Comparison of ENCODE assay signal across 24 cellular contexts in the genomic region with DNA sequence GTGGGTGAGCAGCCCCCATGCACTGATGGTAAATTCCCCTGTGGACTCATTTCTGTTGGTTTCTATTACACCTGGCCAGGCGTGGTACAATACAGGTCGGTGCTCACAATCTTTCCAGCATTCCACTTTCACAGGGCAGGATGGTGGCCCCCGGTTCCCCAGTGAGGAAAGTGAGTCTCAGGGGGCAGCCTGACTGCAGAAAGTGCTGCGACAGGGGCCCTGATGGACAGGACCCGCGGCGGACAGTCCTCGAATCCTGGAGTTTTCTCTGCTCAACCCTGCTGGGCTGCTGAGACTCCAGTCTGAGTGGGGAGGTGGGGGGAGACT. TPM values are rescaled to one million over a fixed set of nuclear protein-coding genes. Genes with fewer than 3 reads are reported as not detected.
DNase-seq lines count a peak whose midpoint lies in the region; ATAC-seq and TF ChIP-seq lines count a peak whose summit lies in the region.
"Had no signal": no experiment of that assay in that cellular context is flagged by ENCODE, and none has a peak within 500 bp of the region (broad histone marks: within the 10 kb centered on the region; RNA-seq: fewer than 3 reads in every experiment).

No MANE protein-coding gene starts in this region.

- peaks cover 0 to 72% (median 21%) of the 10 kb centered on the region in 7 donors for H3K27me3 ChIP-seq in spleen (replicated peaks in 1 of 7)

- DNase-seq in activated effector memory CD4-positive, alpha-beta T cell treated with anti-CD3 and anti-CD28 coated beads, Interleukin-2, amount 50 U/mL, for 16 hours: peak; percentile 56
- DNase-seq in activated effector memory CD4-positive, alpha-beta T cell treated with Interleukin-2 at 50 U/mL for 16 hours: no peak
- peak; percentile 35 for DNase-seq in islet precursor cell
- peak; percentile 68 for DNase-seq in spleen
- DNase-seq: ACHN; activated CD4-positive, alpha-beta T cell treated with anti-CD3 and anti-CD28 coated beads, Interleukin-2, amount 50 U/mL, for 48 hours; DND-41; MV-4-11; naive B cell; NCI-H2029 treated with DMSO at 0.1 percent for 48 hours; NCI-H446 treated with DMSO at 0.1 percent for 48 hours; stimulated activated CD4-positive, alpha-beta T cell treated with anti-CD3 and anti-CD28 coated beads, Interleukin-12 subunit alpha, Interleukin-12 subunit beta, amount 100 ng/mL, for 4 hours; T-helper 1 cell had no signal

- TF ChIP-seq POLR2A in spleen (IDR thresholded peaks at IDR 0.05): no peak

- WGBS in spleen, 5 donors: 78 to 89% (median 82%) methylated on average over 3 to 8 of the region's 8 CpGs

- H3K9me3 ChIP-seq in HEK293 (ENCODE audit: control insufficient read depth, insufficient read depth, low read depth, low read length) (no peaks in the 10 kb centered on the region), spleen (no peaks in the 10 kb centered on the region)
- H3K9me3 ChIP-seq: tibial nerve had no signal

- peaks cover 0 to 1% of the 10 kb centered on the region in 2 experiments; a peak in 1 of 3 replicates for H3K36me3 ChIP-seq in HEK293 (ENCODE audit: control insufficient read depth in 2 of 2, insufficient read depth in 1 of 2, low read length in 2 of 2)
- H3K36me3 ChIP-seq in spleen: peaks cover 0 to 47% (median 0%) of the 10 kb centered on the region in 6 donors
- H3K36me3 ChIP-seq: tibial nerve had no signal

- TF ChIP-seq CTCF in HEK293 (tag by site-specific recombination; IDR thresholded peaks at IDR 0.05): no peak
- no peak for TF ChIP-seq CTCF in spleen (IDR thresholded peaks at IDR 0.05 in 8 of 11, conservative IDR thresholded peaks at IDR 0.05 in 3 of 11)

- H3K4me3 ChIP-seq in HEK293 (ENCODE audit: low read depth, low read length) (no peak overlapping the region), spleen (no peak overlapping the region)
- H3K4me3 ChIP-seq: K562, tibial nerve had no signal

- CTCF ChIA-PET in HEK293 (lab: Yijun Ruan, JAX): interaction anchor here (1.0 kb wide), 1 partner anchor 35 kb away, joined by 3 read pairs; no protein-coding TSS in a partner anchor

- POLR2A ChIA-PET in HEK293 (lab: Yijun Ruan, JAX): no interaction called here

- H3K27ac ChIP-seq in HEK293 (ENCODE audit: extremely low read depth, low read depth, low read length) (no peak overlapping the region), spleen (no peak overlapping the region)
- H3K27ac ChIP-seq: tibial nerve had no signal

- ATAC-seq in GM18870 (IDR thresholded peaks at IDR 0.05; ENCODE audit: unreplicated experiment): no peak
- no peak for ATAC-seq in HG03442 (IDR thresholded peaks at IDR 0.05; ENCODE audit: unreplicated experiment)
- no peak for ATAC-seq in HG03025 (IDR thresholded peaks at IDR 0.05; ENCODE audit: low FRiP score, unreplicated experiment)
- ATAC-seq: K562, Right ventricle myocardium inferior had no signal

- intact Hi-C loops in spleen (cut with DNase I; ENCODE audit: low total_unique reads): no loop called here

- H3K4me1 ChIP-seq in HEK293 (ENCODE audit: control insufficient read depth, insufficient read depth, low read length): no peaks in the 10 kb centered on the region
- peaks cover 15 to 91% (median 44%) of the 10 kb centered on the region in 6 donors for H3K4me1 ChIP-seq in spleen

TF ChIP-seq in HEK293, 187 proteins besides CTCF, POLR2A, EP300 and RAD21:
- TF ChIP-seq PRDM1 (tag by site-specific recombination; IDR thresholded peaks at IDR 0.05) (0 out of 2 replicates have a peak, but pooled peaks have one; percentile 19), ZNF121 (tag by site-specific recombination; IDR thresholded peaks at IDR 0.05) (no peak), ZNF133 (tag by site-specific recombination; IDR thresholded peaks at IDR 0.05) (no peak), MYNN (tag by site-specific recombination; IDR thresholded peaks at IDR 0.05; ENCODE audit: borderline replicate concordance) (no peak)

RNA-seq across cellular contexts. Expression of a gene that starts 3.1 kb away (rescaled TPM):
- total RNA-seq in spleen: 100 to 1,000 TPM in 6 of 7 donors, 10 to 100 TPM in 1; 53.4 to 182 (median 128) TPM
- polyA plus RNA-seq in spleen: 100 to 1,000 TPM; 127 to 250 (median 134) TPM

RNA-seq across cellular contexts. Expression of a gene that starts 7.7 kb away (rescaled TPM):
- 10 to 100 TPM in 4 of 7 donors, 1 to 10 TPM in 3; 5.0 to 30.9 (median 10.0) TPM for total RNA-seq in spleen
- polyA plus RNA-seq in spleen: 1 to 10 TPM in 2 of 3 donors, under 1 TPM in 1; 0.15 to 1.3 (median 1.1) TPM
- total RNA-seq: H4, pulmonary artery endothelial cell had no signal

RNA-seq across cellular contexts. Expression of a gene that starts 13.5 kb away (rescaled TPM):
- total RNA-seq in spleen: not detected
- polyA plus RNA-seq in spleen: not detected
- total RNA-seq: activated T-helper 2 cell treated with anti-CD3 and anti-CD28 coated beads, Interferon-gamma antibody, Interleukin-2, Interleukin-4, amounts not matched to agents 10 μg/mL and 5 μg/mL and 100 μg/mL, durations not matched to agents 14 hours and 24 hours and 36 hours; H4; K562; pulmonary artery endothelial cell; Right ventricle myocardium inferior; tibial nerve had no signal
- polyA plus RNA-seq: CD14-positive monocyte had no signal

RNA-seq across cellular contexts. Expression of a gene that starts 21.8 kb away (rescaled TPM):
- total RNA-seq in spleen: 1,000 to 10,000 TPM in 4 of 7 donors, 100 to 1,000 TPM in 3; 507 to 1,635 (median 1,062) TPM
- polyA plus RNA-seq in spleen: 1,000 to 10,000 TPM in 1 of 3 donors, 100 to 1,000 TPM in 2; 680 to 1,006 (median 885) TPM

RNA-seq across cellular contexts. Expression of a gene that starts 28.0 kb away (rescaled TPM):
- total RNA-seq in spleen: 100 to 1,000 TPM; 333 to 670 (median 510) TPM
- 100 to 1,000 TPM; 314 to 496 (median 327) TPM for polyA plus RNA-seq in spleen
